Comparison of ENCODE assay signal across 8 cellular contexts in genomic region chr22:25448435-25449051, GRCh38.
DNase-seq lines count a peak whose midpoint lies in the region; ATAC-seq and TF ChIP-seq lines count a peak whose summit lies in the region.

No MANE protein-coding gene starts in this region.

- 0 out of 2 replicates have a peak, but pooled peaks cover under 1% of the 10 kb centered on the region for H3K36me3 Mint-ChIP-seq in WTC11

- H3K4me3 Mint-ChIP-seq in WTC11: peak overlapping the region; percentile 78

- peaks cover 8% of the 10 kb centered on the region for H3K4me1 Mint-ChIP-seq in WTC11

- TF ChIP-seq CTCF in WTC11 (IDR thresholded peaks at IDR 0.05): no peak
- no peak for TF ChIP-seq CTCF in fibroblast of villous mesenchyme (IDR thresholded peaks at IDR 0.05; ENCODE audit: insufficient read depth, low read depth, low read length)

- POLR2A ChIA-PET in WTC11 (lab: Charles Lee): no interaction called here

- ATAC-seq in HG03066 (IDR thresholded peaks at IDR 0.05; ENCODE audit: low read depth, unreplicated experiment) (peak; percentile 29), WTC11 (no peak; the same call in 1 of the 2 replicates), HG02623 (IDR thresholded peaks at IDR 0.05; ENCODE audit: unreplicated experiment) (no peak)

- peak overlapping the region; percentile 46 for H2AFZ ChIP-seq in neuron (ENCODE audit: low read depth, low read length)

- CTCF ChIA-PET in WTC11 (lab: Charles Lee): interaction anchor here (0.6 to 1.7 kb wide), 7 partner anchors 13 to 324 kb away, joined by 3 to 6 read pairs (median 4); no protein-coding TSS in a partner anchor

- peaks cover 22% of the 10 kb centered on the region for H3K4me1 ChIP-seq in neuron (ENCODE audit: insufficient read depth, low read length)

- peak; percentile 48 for DNase-seq in NCI-H82 (lab: John Stamatoyannopoulos, UW)
- no peak for DNase-seq in NCI-H82 treated with DMSO at 0.1 percent for 48 hours (lab: John Stamatoyannopoulos, UW; ENCODE audit: unreplicated experiment)
- no peak for DNase-seq in WTC11 (ENCODE audit: low spot score)
- DNase-seq in fibroblast of villous mesenchyme (ENCODE audit: low read depth): peak; percentile 22
- DNase-seq in T1000 (lab: John Stamatoyannopoulos, UW): no peak

- peak overlapping the region; percentile 98 for H3K4me3 ChIP-seq in fibroblast of villous mesenchyme (ENCODE audit: low read depth, low read length)
- peak overlapping the region; percentile 70 for H3K4me3 ChIP-seq in neuron (ENCODE audit: low read length)

- H3K27me3 ChIP-seq in neuron (ENCODE audit: insufficient read depth, low read length): no peaks in the 10 kb centered on the region

- peaks cover under 1% of the 10 kb centered on the region for H3K36me3 ChIP-seq in neuron (ENCODE audit: insufficient read depth, low read length)

- H3K9me3 ChIP-seq in neuron (ENCODE audit: low read length): no peaks in the 10 kb centered on the region

- H3K27me3 Mint-ChIP-seq in WTC11 (ENCODE audit: low read depth): no peaks in the 10 kb centered on the region

- H3K27ac Mint-ChIP-seq in WTC11: no peak overlapping the region

- H3K9me3 Mint-ChIP-seq in WTC11: no peaks in the 10 kb centered on the region

TF ChIP-seq in WTC11, 78 proteins besides CTCF, POLR2A, EP300 and RAD21:
- TF ChIP-seq E2F1 (CRISPR knock-in tag; IDR thresholded peaks at IDR 0.05) (no peak), TCF7 (CRISPR knock-in tag; IDR thresholded peaks at IDR 0.05; ENCODE audit: low read depth) (no peak), CREB1 (CRISPR knock-in tag; IDR thresholded peaks at IDR 0.05) (no peak), RELA (CRISPR knock-in tag; IDR thresholded peaks at IDR 0.05; ENCODE audit: borderline replicate concordance) (no peak), PREB (CRISPR knock-in tag; IDR thresholded peaks at IDR 0.05; ENCODE audit: borderline replicate concordance) (no peak), EMX1 (CRISPR knock-in tag; IDR thresholded peaks at IDR 0.05) (no peak), PRDM15 (CRISPR knock-in tag; IDR thresholded peaks at IDR 0.05) (no peak)
- TF ChIP-seq, protein P1, sequence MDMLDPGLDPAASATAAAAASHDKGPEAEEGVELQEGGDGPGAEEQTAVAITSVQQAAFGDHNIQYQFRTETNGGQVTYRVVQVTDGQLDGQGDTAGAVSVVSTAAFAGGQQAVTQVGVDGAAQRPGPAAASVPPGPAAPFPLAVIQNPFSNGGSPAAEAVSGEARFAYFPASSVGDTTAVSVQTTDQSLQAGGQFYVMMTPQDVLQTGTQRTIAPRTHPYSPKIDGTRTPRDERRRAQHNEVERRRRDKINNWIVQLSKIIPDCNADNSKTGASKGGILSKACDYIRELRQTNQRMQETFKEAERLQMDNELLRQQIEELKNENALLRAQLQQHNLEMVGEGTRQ (CRISPR knock-in tag; IDR thresholded peaks at IDR 0.05): no peak

Comparison
In these comparisons a context has a peak if more than half of its experiments do, and no peak if none do; other contexts are left out.
1. DNase-seq: peak in NCI-H82 (single experiment) and fibroblast of villous mesenchyme (single experiment); none in NCI-H82 treated with DMSO at 0.1 percent for 48 hours (single experiment), WTC11 (single experiment) and T1000 (single experiment).